Comparison of ENCODE assay signal across 11 cellular contexts in genomic region chr2:65397122-65397521, GRCh38. TPM values are rescaled to one million over a fixed set of nuclear protein-coding genes. Genes with fewer than 3 reads are reported as not detected.
DNase-seq lines count a peak whose midpoint lies in the region; ATAC-seq, FAIRE-seq and TF ChIP-seq lines count a peak whose summit lies in the region.
"Had no signal": no experiment of that assay in that cellular context is flagged by ENCODE, and none has a peak within 500 bp of the region (broad histone marks: within the 10 kb centered on the region; RNA-seq: fewer than 3 reads in every experiment).

No MANE protein-coding gene starts in this region.

- H3K27me3 ChIP-seq in K562 (ENCODE audit: control insufficient read depth in 2 of 2, insufficient read depth in 2 of 2, low read length in 2 of 2) = no peaks in the 10 kb centered on the region

- TF ChIP-seq CTCF in K562 (IDR thresholded peaks at IDR 0.05 in 2 of 3, conservative IDR thresholded peaks at IDR 0.05 in 1 of 3; ENCODE audit: insufficient read depth in 2 of 3, low read depth in 1 of 3, low read length in 3 of 3) = no peak
- TF ChIP-seq CTCF in retinal pigment epithelial cell (conservative IDR thresholded peaks at IDR 0.05; ENCODE audit: low read depth, low read length) = no peak

- peaks cover 7 to 20% of the 10 kb centered on the region in 2 experiments; a peak in 4 of 5 replicates for H3K4me1 ChIP-seq in K562 (replicated peaks in 1 of 2; ENCODE audit: control insufficient read depth in 2 of 2, insufficient read depth in 2 of 2, low read length in 2 of 2)

- TF ChIP-seq RAD21 in K562 (CRISPR knock-in tag; conservative IDR thresholded peaks at IDR 0.05 in 1 of 2, IDR thresholded peaks at IDR 0.05 in 1 of 2) = no peak

- peak; percentile 46 for FAIRE-seq in K562 (lab: Jason Lieb, UNC)
- FAIRE-seq: bronchial epithelial cell, H54 had no signal

- H3K4me2 ChIP-seq in K562 (ENCODE audit: insufficient read depth, low read length) = no peak overlapping the region

- CTCF ChIA-PET in K562 (lab: Yijun Ruan, JAX; ENCODE audit: low intra/inter-chr PET ratio) = no interaction called here

- POLR2A ChIA-PET in K562 (lab: Yijun Ruan, JAX) = interaction anchor here (1.0 to 1.7 kb wide), 2 partner anchors 9 to 11 kb away, joined by 3 to 6 read pairs; no protein-coding TSS in a partner anchor

- peak in 1 of 4 experiments; percentile 33 for DNase-seq in K562 (ENCODE audit: extremely low read depth in 1 of 4, low spot score in 3 of 4)
- DNase-seq in retinal pigment epithelial cell (ENCODE audit: low read depth) = peak; percentile 32
- no peak for DNase-seq in central memory CD4-positive, alpha-beta T cell
- DNase-seq in activated effector memory CD4-positive, alpha-beta T cell treated with anti-CD3 and anti-CD28 coated beads, Interleukin-2, amount 50 U/mL, for 16 hours = no peak
- DNase-seq in NCI-H510A (lab: John Stamatoyannopoulos, UW) = no peak
- no peak for DNase-seq in pons (ENCODE audit: low spot score)
- DNase-seq: T-cell had no signal

- TF ChIP-seq EP300 in K562 (IDR thresholded peaks at IDR 0.05; ENCODE audit: low read length) = no peak

- no peak for TF ChIP-seq POLR2A in K562 (conservative IDR thresholded peaks at IDR 0.05)

- no peaks in the 10 kb centered on the region for H3K9me3 ChIP-seq in K562 (replicated peaks; ENCODE audit: control insufficient read depth, insufficient read depth, low read depth, low read length)

- no peaks in the 10 kb centered on the region for H3K36me3 ChIP-seq in K562 (ENCODE audit: control insufficient read depth, insufficient read depth, low read length)

- no peak overlapping the region for H3K9ac ChIP-seq in K562 (ENCODE audit: insufficient read depth in 1 of 2, low read depth in 2 of 2, low read length in 2 of 2)

- H3K27ac ChIP-seq in K562 (ENCODE audit: extremely low read depth, low read depth, low read length) = no peak overlapping the region

- 23% methylated on average over 2 of the region's 2 CpGs for WGBS in K562 (ENCODE audit: insufficient coverage, low coverage, missing lambda C conversion rate)

- peaks cover 44% of the 10 kb centered on the region for H4K20me1 ChIP-seq in K562 (replicated peaks; ENCODE audit: control insufficient read depth, insufficient read depth, low read length)

- ATAC-seq in GM18502 (IDR thresholded peaks at IDR 0.05; ENCODE audit: poor library complexity, unreplicated experiment) (peak; percentile 40), HG03066 (IDR thresholded peaks at IDR 0.05; ENCODE audit: low read depth, unreplicated experiment) (peak; percentile 51), K562 (peak; percentile 48)
- ATAC-seq: T-cell had no signal

- H2AFZ ChIP-seq in K562 (ENCODE audit: low read depth, low read length) = no peak overlapping the region

- H3K9me1 ChIP-seq in K562 (ENCODE audit: control insufficient read depth, insufficient read depth, low read length) = peaks cover 6% of the 10 kb centered on the region

- intact Hi-C loops in K562 (cut with micrococcal nuclease) = no loop called here

- no TSS peak for BruUV-seq in K562 (replicated peaks; lab: Mats Ljungman, UMichigan)

- no peak overlapping the region for H3K4me3 ChIP-seq in K562
- H3K4me3 ChIP-seq in retinal pigment epithelial cell (ENCODE audit: low read length) = no peak overlapping the region

- in situ Hi-C loops in K562 (cut with MboI) = no loop called here

- peaks cover 91% of the 10 kb centered on the region for H3K79me2 ChIP-seq in K562 (ENCODE audit: control insufficient read depth, insufficient read depth, low read length)

TF ChIP-seq in K562, 482 proteins besides CTCF, POLR2A, EP300 and RAD21 (continues in another document):
- TF ChIP-seq, protein P1, sequence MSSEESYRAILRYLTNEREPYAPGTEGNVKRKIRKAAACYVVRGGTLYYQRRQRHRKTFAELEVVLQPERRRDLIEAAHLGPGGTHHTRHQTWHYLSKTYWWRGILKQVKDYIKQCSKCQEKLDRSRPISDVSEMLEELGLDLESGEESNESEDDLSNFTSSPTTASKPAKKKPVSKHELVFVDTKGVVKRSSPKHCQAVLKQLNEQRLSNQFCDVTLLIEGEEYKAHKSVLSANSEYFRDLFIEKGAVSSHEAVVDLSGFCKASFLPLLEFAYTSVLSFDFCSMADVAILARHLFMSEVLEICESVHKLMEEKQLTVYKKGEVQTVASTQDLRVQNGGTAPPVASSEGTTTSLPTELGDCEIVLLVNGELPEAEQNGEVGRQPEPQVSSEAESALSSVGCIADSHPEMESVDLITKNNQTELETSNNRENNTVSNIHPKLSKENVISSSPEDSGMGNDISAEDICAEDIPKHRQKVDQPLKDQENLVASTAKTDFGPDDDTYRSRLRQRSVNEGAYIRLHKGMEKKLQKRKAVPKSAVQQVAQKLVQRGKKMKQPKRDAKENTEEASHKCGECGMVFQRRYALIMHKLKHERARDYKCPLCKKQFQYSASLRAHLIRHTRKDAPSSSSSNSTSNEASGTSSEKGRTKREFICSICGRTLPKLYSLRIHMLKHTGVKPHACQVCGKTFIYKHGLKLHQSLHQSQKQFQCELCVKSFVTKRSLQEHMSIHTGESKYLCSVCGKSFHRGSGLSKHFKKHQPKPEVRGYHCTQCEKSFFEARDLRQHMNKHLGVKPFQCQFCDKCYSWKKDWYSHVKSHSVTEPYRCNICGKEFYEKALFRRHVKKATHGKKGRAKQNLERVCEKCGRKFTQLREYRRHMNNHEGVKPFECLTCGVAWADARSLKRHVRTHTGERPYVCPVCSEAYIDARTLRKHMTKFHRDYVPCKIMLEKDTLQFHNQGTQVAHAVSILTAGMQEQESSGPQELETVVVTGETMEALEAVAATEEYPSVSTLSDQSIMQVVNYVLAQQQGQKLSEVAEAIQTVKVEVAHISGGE (CRISPR knock-in tag; IDR thresholded peaks at IDR 0.05) = no peak
- no peak for TF ChIP-seq MEF2A (IDR thresholded peaks at IDR 0.05; ENCODE audit: control insufficient read depth, low read depth, low read length)
- no peak for TF ChIP-seq PRPF4 (IDR thresholded peaks at IDR 0.05; ENCODE audit: insufficient read depth, low read depth, low read length, poor library complexity, severe bottlenecking)
- TF ChIP-seq CTBP1 (IDR thresholded peaks at IDR 0.05; ENCODE audit: borderline replicate concordance) = no peak
- TF ChIP-seq ZBTB8A (IDR thresholded peaks at IDR 0.05; ENCODE audit: partially characterized antibody) = no peak
- no peak for TF ChIP-seq ZNF3 (CRISPR knock-in tag; IDR thresholded peaks at IDR 0.05)
- no peak for TF ChIP-seq HNRNPK (IDR thresholded peaks at IDR 0.05; ENCODE audit: low read depth, low read length, poor library complexity, severe bottlenecking)
- no peak for TF ChIP-seq ZNF239 (CRISPR knock-in tag; IDR thresholded peaks at IDR 0.05)
- TF ChIP-seq, protein P2, sequence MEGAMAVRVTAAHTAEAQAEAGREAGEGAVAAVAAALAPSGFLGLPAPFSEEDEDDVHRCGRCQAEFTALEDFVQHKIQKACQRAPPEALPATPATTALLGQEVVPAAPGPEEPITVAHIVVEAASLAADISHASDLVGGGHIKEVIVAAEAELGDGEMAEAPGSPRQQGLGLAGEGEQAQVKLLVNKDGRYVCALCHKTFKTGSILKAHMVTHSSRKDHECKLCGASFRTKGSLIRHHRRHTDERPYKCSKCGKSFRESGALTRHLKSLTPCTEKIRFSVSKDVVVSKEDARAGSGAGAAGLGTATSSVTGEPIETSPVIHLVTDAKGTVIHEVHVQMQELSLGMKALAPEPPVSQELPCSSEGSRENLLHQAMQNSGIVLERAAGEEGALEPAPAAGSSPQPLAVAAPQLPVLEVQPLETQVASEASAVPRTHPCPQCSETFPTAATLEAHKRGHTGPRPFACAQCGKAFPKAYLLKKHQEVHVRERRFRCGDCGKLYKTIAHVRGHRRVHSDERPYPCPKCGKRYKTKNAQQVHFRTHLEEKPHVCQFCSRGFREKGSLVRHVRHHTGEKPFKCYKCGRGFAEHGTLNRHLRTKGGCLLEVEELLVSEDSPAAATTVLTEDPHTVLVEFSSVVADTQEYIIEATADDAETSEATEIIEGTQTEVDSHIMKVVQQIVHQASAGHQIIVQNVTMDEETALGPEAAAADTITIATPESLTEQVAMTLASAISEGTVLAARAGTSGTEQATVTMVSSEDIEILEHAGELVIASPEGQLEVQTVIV (CRISPR knock-in tag; IDR thresholded peaks at IDR 0.05; ENCODE audit: borderline replicate concordance) = no peak
- no peak for TF ChIP-seq IFI16 (CRISPR knock-in tag; IDR thresholded peaks at IDR 0.05)
- TF ChIP-seq EGR1 (conservative IDR thresholded peaks at IDR 0.05) = peak; percentile 40; the same call in 1 of the 2 replicates
- 0 out of 2 replicates have a peak, but pooled peaks have one; percentile 22 for TF ChIP-seq MITF (IDR thresholded peaks at IDR 0.05)

RNA-seq across cellular contexts. Expression of gene SPRED2, which starts 35.3 kb away (rescaled TPM):
- 32.9 and 55.4 TPM in 2 replicates for total RNA-seq in K562 (2011; cell fraction: chromatin; rRNA removed; ENCODE audit: low replicate concordance)
- 16.8 and 20.1 TPM in 2 replicates for total RNA-seq in K562 (2011; cell fraction: nucleolus; rRNA removed)
- total RNA-seq in K562 (2011; cell fraction: nucleoplasm; rRNA removed) = 32.7 and 48.2 TPM in 2 replicates
- total RNA-seq in K562 (2014; rRNA removed) = 7.8 and 9.5 TPM in 2 replicates
- 14.1 and 14.8 TPM in 2 replicates for total RNA-seq in K562 (2014; rRNA removed; fragmentation: Illumina TruSeq; extraction: Trizol)
- 10.2 and 10.7 TPM in 2 replicates for total RNA-seq in K562 (2015; rRNA removed; fragmentation: Illumina TruSeq; extraction: Trizol)
- 42.6 and 50.8 TPM in 2 replicates for total RNA-seq in K562 (2021)
- polyA plus RNA-seq in K562 (2011; rRNA removed) = 15.3 and 16.5 TPM in 2 replicates
- 18.1 and 23.5 TPM in 2 replicates for polyA plus RNA-seq in K562 (2011; cell fraction: cytosol; rRNA removed)
- polyA plus RNA-seq in K562 (2011; cell fraction: nucleus; rRNA removed) = 20.4 and 30.3 TPM in 2 replicates
- polyA plus RNA-seq in K562 (2012) = 22.1 and 26.6 TPM in 2 replicates
- polyA plus RNA-seq in K562 (2014; fragmentation: Illumina TruSeq; extraction: Trizol) = 40.9 and 42.6 TPM in 2 replicates
- polyA plus RNA-seq in K562 (2014; fragmentation: Nextera tagmentation; extraction: Ambion mirVana) = 1 to 10 TPM; 4.6 to 6.4 TPM
- 17.9 and 21.2 TPM in 2 replicates for polyA plus RNA-seq in K562 (2014; rRNA removed)
- polyA minus RNA-seq in K562 (2011; rRNA and poly(A)+ RNA removed) = 16.7 and 18.3 TPM in 2 replicates
- polyA minus RNA-seq in K562 (2011; cell fraction: cytosol; rRNA and poly(A)+ RNA removed) = 22.5 and 22.8 TPM in 2 replicates
- 6.9 and 9.3 TPM in 2 replicates for polyA minus RNA-seq in K562 (2011; cell fraction: nucleus; rRNA and poly(A)+ RNA removed)
